8 cellular contexts compared by ENCODE assay signal in genomic region chr10:96832721-96833219, GRCh38. TPM values are rescaled to one million over a fixed set of nuclear protein-coding genes. Genes with fewer than 3 reads are reported as not detected.
DNase-seq lines count a peak whose midpoint lies in the region; ATAC-seq and TF ChIP-seq lines count a peak whose summit lies in the region.

No MANE protein-coding gene starts in this region.

- peak overlapping the region; percentile 68 for H3K4me3 ChIP-seq in epithelial cell of esophagus (ENCODE audit: low read length)
- H3K4me3 ChIP-seq in mononuclear cell (ENCODE audit: low read length): peak overlapping the region; percentile 62

- DNase-seq in C1 segment of cervical spinal cord (lab: John Stamatoyannopoulos, UW) (peak in 12 of 14 donors; percentile 83 to 97 (median 89)), NOMO-1 treated with DMSO at 0.1 percent for 48 hours (lab: John Stamatoyannopoulos, UW; ENCODE audit: unreplicated experiment) (peak; percentile 73), epithelial cell of esophagus (ENCODE audit: low read depth) (peak; percentile 81)
- DNase-seq in activated CD8-positive, alpha-beta memory T cell treated with anti-CD3 and anti-CD28 coated beads, Interleukin-2, amount 50 U/mL, for 48 hours: peak; percentile 93
- peak; percentile 76 for DNase-seq in stimulated activated CD8-positive, alpha-beta memory T cell treated with anti-CD3 and anti-CD28 coated beads, Interleukin-2, amount 100 ng/mL, for 1 hour (ENCODE audit: low read depth in 2 of 2)

- ATAC-seq in HG03342 (IDR thresholded peaks at IDR 0.05; ENCODE audit: unreplicated experiment): peak; percentile 60

- peak; percentile 51 for TF ChIP-seq POLR2A in GM19099 (IDR thresholded peaks at IDR 0.05; ENCODE audit: extremely low read depth, insufficient read length, low read depth)

- no peaks in the 10 kb centered on the region for H3K27me3 ChIP-seq in mononuclear cell (ENCODE audit: insufficient read depth, low read length)

- H3K9me3 ChIP-seq in mononuclear cell (ENCODE audit: low read depth, low read length): no peaks in the 10 kb centered on the region

- TF ChIP-seq CTCF in epithelial cell of esophagus (IDR thresholded peaks at IDR 0.05; ENCODE audit: insufficient read depth, low read depth, low read length, missing control alignments): no peak

- H3K4me1 ChIP-seq in mononuclear cell (ENCODE audit: insufficient read depth, low read length): peaks cover 46% of the 10 kb centered on the region

RNA-seq across cellular contexts. Expression of gene LCOR, which starts 0.7 kb away (rescaled TPM):
- 87.7 TPM for total RNA-seq in mononuclear cell

Comparison
In these comparisons a context has a peak if more than half of its experiments do, and no peak if none do; other contexts are left out.
1. Peak in every context shown above with its lines: DNase-seq, ATAC-seq and H3K4me3 ChIP-seq.